ENCODE assay signal across 15 cellular contexts in the genomic region with DNA sequence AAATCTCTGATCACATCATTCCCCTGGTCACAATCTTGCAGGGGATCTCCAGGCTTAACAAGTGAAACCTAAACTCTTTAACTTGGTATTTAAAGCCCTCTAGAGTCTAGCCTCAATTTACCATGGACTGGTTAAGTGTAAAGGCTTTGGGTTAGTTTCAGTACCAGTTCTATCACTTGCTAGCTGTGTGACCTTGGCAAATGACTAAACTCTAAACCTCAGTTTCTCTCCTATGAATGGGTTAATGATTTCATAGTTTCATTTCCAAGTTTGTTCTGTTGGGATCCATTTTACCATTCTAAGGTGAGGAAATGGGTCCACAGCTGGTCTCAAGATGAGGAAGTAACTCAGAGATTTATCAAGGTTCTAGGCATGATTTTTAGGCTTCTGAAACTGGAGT. TPM values are rescaled to one million over a fixed set of nuclear protein-coding genes. Genes with fewer than 3 reads are reported as not detected.
A peak's percentile ranks its signal among the peaks of the same experiment; 100 is the strongest.
DNase-seq lines count a peak whose midpoint lies in the region; ATAC-seq, FAIRE-seq and TF ChIP-seq lines count a peak whose summit lies in the region.
"Had no signal": no experiment of that assay in that cellular context is flagged by ENCODE, and none has a peak within 500 bp of the region (broad histone marks: within the 10 kb centered on the region; RNA-seq: fewer than 3 reads in every experiment).

No MANE protein-coding gene starts in this region.

- H3K4me2 ChIP-seq in OCI-LY7 (ENCODE audit: low read length) = no peak overlapping the region

- DNase-seq in GM12865 (ENCODE audit: low read depth) (peak; percentile 73), GM19239 (ENCODE audit: insufficient read length, low spot score) (no peak), D341Med (ENCODE audit: low spot score) (no peak), OCI-LY7 (ENCODE audit: low spot score) (no peak), NCI-H1694 treated with DMSO at 0.1 percent for 48 hours (lab: John Stamatoyannopoulos, UW) (no peak)
- DNase-seq: activated naive CD4-positive, alpha-beta T cell treated with anti-CD3 and anti-CD28 coated beads for 36 hours; DMS 273 treated with DMSO at 0.1 percent for 48 hours; NCI-H1105; psoas muscle; RPMI8226 had no signal

- no peaks in the 10 kb centered on the region for H3K9me2 ChIP-seq in OCI-LY7 (ENCODE audit: insufficient read depth, low read length)

- no peak for TF ChIP-seq CTCF in GM12865 (IDR thresholded peaks at IDR 0.05; ENCODE audit: insufficient read depth, low read depth, low read length, missing control alignments)
- no peak for TF ChIP-seq CTCF in OCI-LY7 (conservative IDR thresholded peaks at IDR 0.05; ENCODE audit: low read length)

- no peak overlapping the region for H3K27ac ChIP-seq in OCI-LY7 (ENCODE audit: low read depth, low read length, poor library complexity, severe bottlenecking)
- H3K27ac ChIP-seq: psoas muscle, vagina had no signal

- H3K4me1 ChIP-seq in OCI-LY7 (ENCODE audit: insufficient read depth, low read length, poor library complexity, severe bottlenecking) = peaks cover 3% of the 10 kb centered on the region

- intact Hi-C loops in OCI-LY7 (cut with micrococcal nuclease; ENCODE audit: unreplicated experiment) = no loop called here

- POLR2A ChIA-PET in OCI-LY7 (lab: Charles Lee) = no interaction called here

- no TSS peak for BruUV-seq in OCI-LY7 (replicated peaks; lab: Mats Ljungman, UMichigan)

- no peaks in the 10 kb centered on the region for H3K9me3 ChIP-seq in OCI-LY7 (ENCODE audit: low read length)
- H3K9me3 ChIP-seq: psoas muscle, vagina had no signal

- peak; percentile 62 for FAIRE-seq in GM19239 (lab: Jason Lieb, UNC)

- H2AFZ ChIP-seq in OCI-LY7 (ENCODE audit: low read length) = no peak overlapping the region

- CTCF ChIA-PET in OCI-LY7 (lab: Charles Lee; ENCODE audit: unreplicated experiment) = no interaction called here

- H3K79me2 ChIP-seq in OCI-LY7 (ENCODE audit: insufficient read depth, low read depth, low read length) = no peaks in the 10 kb centered on the region

- H3K4me3 ChIP-seq in GM12865 (ENCODE audit: low read depth, low read length) (no peak overlapping the region), OCI-LY7 (ENCODE audit: low read depth, low read length, poor library complexity, severe bottlenecking) (no peak overlapping the region)
- H3K4me3 ChIP-seq: psoas muscle, vagina had no signal

- H3K36me3 ChIP-seq in OCI-LY7 (ENCODE audit: insufficient read depth, low read length) = no peaks in the 10 kb centered on the region
- H3K36me3 ChIP-seq: vagina had no signal

- no peaks in the 10 kb centered on the region for H4K20me1 ChIP-seq in OCI-LY7 (ENCODE audit: insufficient read depth, low read length)

- ATAC-seq in HG02840 (IDR thresholded peaks at IDR 0.05; ENCODE audit: low FRiP score, unreplicated experiment) = peak; percentile 50
- peak; percentile 52 for ATAC-seq in HG03571 (IDR thresholded peaks at IDR 0.05; ENCODE audit: unreplicated experiment)
- no peak for ATAC-seq in HG03520 (IDR thresholded peaks at IDR 0.05; ENCODE audit: unreplicated experiment)
- ATAC-seq: psoas muscle had no signal

RNA-seq across cellular contexts. Expression of a gene that starts 38.8 kb away (rescaled TPM):
- total RNA-seq in OCI-LY7 (2014; rRNA removed; shearing (Covaris generic)) = not detected in 2 replicates
- not detected in 2 replicates for total RNA-seq in OCI-LY7 (2022)
- total RNA-seq: glomerular endothelial cell had no signal
